14 cellular contexts compared by ENCODE assay signal in the genomic region with DNA sequence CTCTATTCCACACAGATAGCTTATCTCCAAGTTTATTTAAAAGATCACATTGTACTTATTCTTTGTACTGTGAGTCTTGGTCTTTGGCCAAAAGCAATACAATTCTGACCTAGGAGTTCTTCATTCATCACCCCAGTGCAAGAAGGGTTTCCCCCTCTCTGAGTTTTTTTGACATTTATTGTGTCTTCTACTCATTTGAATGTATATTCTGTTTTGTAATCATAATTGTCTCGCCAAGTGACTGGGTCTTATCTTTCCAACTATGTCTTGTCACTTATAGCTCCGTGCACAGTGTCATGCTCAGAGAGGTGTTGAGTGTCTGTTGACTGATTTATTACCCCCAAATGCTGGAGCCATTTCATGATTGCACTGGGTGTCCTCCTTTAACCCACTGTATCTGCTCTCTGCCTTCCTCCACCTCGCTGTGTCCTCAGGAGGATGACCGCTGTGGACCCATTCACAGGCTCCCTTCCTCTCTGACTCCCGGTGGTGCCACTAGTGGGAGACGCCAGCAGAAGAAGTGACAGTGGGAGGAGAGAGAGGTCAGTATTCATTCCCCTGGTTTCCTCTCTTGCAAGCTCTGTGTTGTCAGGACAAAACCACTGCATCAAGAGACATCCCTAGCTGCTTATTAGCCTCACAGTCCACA.
"Had no signal": no experiment of that assay in that cellular context is flagged by ENCODE, and none has a peak within 500 bp of the region (broad histone marks: within the 10 kb centered on the region; RNA-seq: fewer than 3 reads in every experiment).

No MANE protein-coding gene starts in this region.

- H3K27ac ChIP-seq: testis, upper lobe of right lung had no signal

- H3K4me3 ChIP-seq: testis, upper lobe of right lung had no signal

- DNase-seq: activated CD4-positive, alpha-beta T cell treated with anti-CD3 and anti-CD28 coated beads, Interleukin-2, amount 10 ng/mL, durations not matched to agents 7 days and 5 days; activated naive CD4-positive, alpha-beta T cell treated with anti-CD3 and anti-CD28 coated beads for 36 hours; activated T-cell treated with anti-CD3 and anti-CD28 coated beads for 4 hours; central memory CD4-positive, alpha-beta T cell; cortex of kidney; effector memory CD4-positive, alpha-beta T cell; immature natural killer cell; stimulated activated CD4-positive, alpha-beta T cell treated with anti-CD3 and anti-CD28 coated beads, Interleukin-4, amount 100 ng/mL, for 24 hours; stimulated activated naive CD8-positive, alpha-beta T cell treated with anti-CD3 and anti-CD28 coated beads, Interleukin-15, amount 100 ng/mL, for 72 hours; upper lobe of right lung had no signal

- H3K36me3 ChIP-seq: upper lobe of right lung had no signal

- H3K9me3 ChIP-seq: testis, upper lobe of right lung had no signal

- H3K27me3 ChIP-seq: testis, upper lobe of right lung had no signal

- ATAC-seq: activated T-helper 17 cell treated with anti-CD3 and anti-CD28 coated beads, Interleukin-2, amount 50 U/mL, for 72 hours; natural killer cell treated with Interleukin-12 subunit alpha and Interleukin-12 subunit beta and Interleukin-15 and Interleukin-18, amount 100 ng/mL, for 72 hours; stimulated activated naive CD8-positive, alpha-beta T cell treated with anti-CD3 and anti-CD28 coated beads, Interleukin-15, amount 100 ng/mL, for 72 hours; upper lobe of right lung; WTC11 had no signal

- H3K4me1 ChIP-seq: upper lobe of right lung had no signal
